7 cellular contexts compared by ENCODE assay signal in the genomic region with DNA sequence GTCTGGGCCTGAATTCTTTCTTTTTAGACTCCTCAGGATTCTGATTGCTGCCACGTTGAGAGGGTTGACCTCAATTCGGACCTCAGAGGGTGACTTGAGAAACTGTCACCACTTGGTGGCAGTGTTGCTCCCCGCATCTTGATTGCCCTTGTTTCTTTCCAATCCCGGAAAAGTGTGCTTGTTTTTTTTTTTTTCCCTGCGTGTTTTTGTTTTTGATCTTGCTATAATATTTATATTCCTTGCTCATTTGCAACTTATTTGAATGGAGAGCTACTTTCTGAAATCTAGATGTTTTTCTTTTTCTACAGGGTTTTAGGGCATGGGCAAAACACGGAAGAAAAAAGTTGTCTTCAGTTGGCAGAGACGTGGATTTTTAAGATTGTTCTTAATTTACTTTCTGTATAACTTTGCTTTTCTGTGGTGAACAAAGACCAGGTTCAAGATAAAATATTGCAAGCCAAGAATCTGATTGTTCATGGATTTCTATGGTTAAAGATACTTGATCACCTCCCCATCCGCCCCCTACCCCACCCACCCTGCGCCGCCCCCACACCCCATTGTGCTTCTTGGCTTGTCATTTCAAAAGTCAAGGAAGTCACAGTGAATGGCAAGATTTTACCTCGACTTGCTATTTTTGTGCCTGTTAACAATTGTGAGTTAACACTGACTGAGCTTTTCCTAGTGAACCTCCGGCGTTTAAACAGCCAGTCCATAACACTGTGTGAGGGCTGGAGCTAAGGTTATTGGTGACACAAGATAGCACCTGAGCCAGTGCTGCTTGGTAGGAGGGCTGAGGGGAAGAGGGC.
DNase-seq lines count a peak whose midpoint lies in the region; TF ChIP-seq lines count a peak whose summit lies in the region.

No MANE protein-coding gene starts in this region.

- H3K27ac Mint-ChIP-seq in osteocyte (ENCODE audit: unreplicated experiment): peak overlapping the region; percentile 69

- H3K27me3 Mint-ChIP-seq in osteocyte (ENCODE audit: unreplicated experiment): no peaks in the 10 kb centered on the region

- peaks cover 28% of the 10 kb centered on the region for H3K4me1 Mint-ChIP-seq in osteocyte (ENCODE audit: unreplicated experiment)

- TF ChIP-seq CTCF in GM12873 (IDR thresholded peaks at IDR 0.05; ENCODE audit: insufficient read depth, low read depth, low read length, missing control alignments): peak; percentile 85
- peak; percentile 91 for TF ChIP-seq CTCF in osteocyte (IDR thresholded peaks at IDR 0.05)

- H3K27ac ChIP-seq in SJCRH30: no peak overlapping the region
- H3K27ac ChIP-seq in temporal lobe (ENCODE audit: low read depth, low read length): peak overlapping the region; percentile 30

- H3K36me3 ChIP-seq in SJCRH30: no peaks in the 10 kb centered on the region; the same call in 1 of the 2 replicates

- DNase-seq in HuH-7 (ENCODE audit: low spot score) (peak; percentile 60), SJCRH30 (peak; percentile 67 to 89), foreskin melanocyte (peak; percentile 62), osteocyte (ENCODE audit: extremely low spot score, unreplicated experiment) (peak; percentile 86)
- DNase-seq in activated effector memory CD4-positive, alpha-beta T cell treated with anti-CD3 and anti-CD28 coated beads, Interleukin-2, amount 50 U/mL, for 16 hours: peak; percentile 86

- peak overlapping the region; percentile 76 for H3K4me3 Mint-ChIP-seq in osteocyte (ENCODE audit: unreplicated experiment)

- H3K36me3 Mint-ChIP-seq in osteocyte (ENCODE audit: unreplicated experiment): peaks cover 1% of the 10 kb centered on the region

- H3K9me3 Mint-ChIP-seq in osteocyte (ENCODE audit: unreplicated experiment): no peaks in the 10 kb centered on the region

- no peak overlapping the region for H3K4me3 ChIP-seq in SJCRH30

- H3K4me1 ChIP-seq in SJCRH30: no peaks in the 10 kb centered on the region

- H3K27me3 ChIP-seq in SJCRH30: no peaks in the 10 kb centered on the region

- no peaks in the 10 kb centered on the region for H3K9me3 ChIP-seq in SJCRH30 (replicated peaks)
